Comparison of ENCODE assay signal across 23 cellular contexts in the genomic region with DNA sequence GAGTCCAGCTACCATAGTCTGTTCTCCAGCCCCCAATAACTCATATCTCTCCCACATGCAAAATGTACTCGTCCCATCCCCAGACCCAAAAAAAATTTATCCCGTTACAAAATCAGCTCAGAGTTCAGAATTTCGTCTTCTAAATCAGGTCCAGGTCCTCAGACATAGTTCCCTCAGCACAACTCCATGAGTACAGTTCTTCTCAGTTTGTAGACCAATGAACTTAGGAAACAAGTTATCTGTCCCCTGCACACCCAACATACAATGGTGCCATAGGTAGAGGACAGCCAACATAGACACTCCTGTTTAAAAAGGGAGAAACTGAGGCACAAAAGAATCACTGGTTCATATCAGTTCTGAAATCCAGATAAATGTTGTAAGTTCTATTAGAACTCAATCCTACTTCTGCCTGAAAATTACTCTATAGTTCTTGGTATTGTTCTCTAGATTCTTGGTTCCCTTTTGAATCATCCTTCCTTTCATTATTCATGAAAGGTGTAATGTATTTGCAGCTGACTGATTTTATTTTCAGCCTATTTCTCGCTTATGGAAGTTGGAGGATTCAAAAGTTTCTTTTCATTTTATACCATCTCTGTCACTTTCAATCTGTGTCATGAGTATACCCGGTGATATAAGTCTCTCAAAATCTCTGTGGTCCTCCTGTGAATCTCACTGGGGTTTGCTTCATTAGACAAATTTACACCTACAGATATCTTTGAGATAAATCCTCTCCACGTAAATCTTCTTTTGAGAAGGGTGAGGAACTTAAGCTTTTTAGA.
"Had no signal": no experiment of that assay in that cellular context is flagged by ENCODE, and none has a peak within 500 bp of the region (broad histone marks: within the 10 kb centered on the region; RNA-seq: fewer than 3 reads in every experiment).

No MANE protein-coding gene starts in this region.

- ATAC-seq: Panc1, Right ventricle myocardium inferior had no signal

- H3K9me3 ChIP-seq: breast epithelium had no signal

- H3K4me2 ChIP-seq: KMS-11, SK-N-SH had no signal

- H3K27ac ChIP-seq: breast epithelium, KMS-11, VCaP had no signal

- H3K4me3 ChIP-seq: breast epithelium had no signal

- H3K36me3 ChIP-seq: breast epithelium had no signal

- H3K4me1 ChIP-seq: breast epithelium had no signal

- H3K36me3 Mint-ChIP-seq: activated naive CD8-positive, alpha-beta T cell treated with anti-CD3 and anti-CD28 coated beads for 36 hours had no signal

- H3K4me3 Mint-ChIP-seq: activated naive CD4-positive, alpha-beta T cell treated with anti-CD3 and anti-CD28 coated beads for 36 hours; activated naive CD8-positive, alpha-beta T cell treated with anti-CD3 and anti-CD28 coated beads for 36 hours; activated T-helper 1 cell treated with anti-CD3 and anti-CD28 coated beads, Interleukin-12 subunit alpha, Interleukin-12 subunit beta, Interleukin-2, Interleukin-4 antibody, amounts not matched to agents 30 ng/mL and 10 ng/mL and 1 ng/mL, durations not matched to agents 14 hours and 24 hours and 36 hours had no signal

- DNase-seq: activated CD4-positive, alpha-beta T cell treated with anti-CD3 and anti-CD28 coated beads for 48 hours; activated CD4-positive, alpha-beta T cell treated with anti-CD3 and anti-CD28 coated beads, Interleukin-2, amount 50 U/mL, for 4 hours; activated CD8-positive, alpha-beta memory T cell treated with anti-CD3 and anti-CD28 coated beads for 24 hours; activated effector memory CD4-positive, alpha-beta T cell treated with anti-CD3 and anti-CD28 coated beads, Interleukin-2, amount 50 U/mL, for 16 hours; activated naive CD4-positive, alpha-beta T cell treated with anti-CD3 and anti-CD28 coated beads for 36 hours; activated naive CD8-positive, alpha-beta T cell treated with anti-CD3 and anti-CD28 coated beads for 36 hours; anterior cingulate cortex; caudate nucleus; NCI-H1092; NCI-H1417; NCI-H1930; NCI-H2171; NCI-H2227 treated with DMSO at 0.1 percent for 48 hours; NCI-H526; NCI-H82; RPMI8226; SK-N-SH had no signal

- H3K27me3 ChIP-seq: breast epithelium had no signal

- H3K9me3 Mint-ChIP-seq: activated naive CD4-positive, alpha-beta T cell treated with anti-CD3 and anti-CD28 coated beads for 36 hours; activated T-helper 1 cell treated with anti-CD3 and anti-CD28 coated beads, Interleukin-12 subunit alpha, Interleukin-12 subunit beta, Interleukin-2, Interleukin-4 antibody, amounts not matched to agents 30 ng/mL and 10 ng/mL and 1 ng/mL, durations not matched to agents 14 hours and 24 hours and 36 hours had no signal

- H3K27ac Mint-ChIP-seq: activated naive CD4-positive, alpha-beta T cell treated with anti-CD3 and anti-CD28 coated beads for 36 hours; activated naive CD8-positive, alpha-beta T cell treated with anti-CD3 and anti-CD28 coated beads for 36 hours; activated T-helper 1 cell treated with anti-CD3 and anti-CD28 coated beads, Interleukin-12 subunit alpha, Interleukin-12 subunit beta, Interleukin-2, Interleukin-4 antibody, amounts not matched to agents 30 ng/mL and 10 ng/mL and 1 ng/mL, durations not matched to agents 14 hours and 24 hours and 36 hours had no signal
